11 cellular contexts compared by ENCODE assay signal in the genomic region with DNA sequence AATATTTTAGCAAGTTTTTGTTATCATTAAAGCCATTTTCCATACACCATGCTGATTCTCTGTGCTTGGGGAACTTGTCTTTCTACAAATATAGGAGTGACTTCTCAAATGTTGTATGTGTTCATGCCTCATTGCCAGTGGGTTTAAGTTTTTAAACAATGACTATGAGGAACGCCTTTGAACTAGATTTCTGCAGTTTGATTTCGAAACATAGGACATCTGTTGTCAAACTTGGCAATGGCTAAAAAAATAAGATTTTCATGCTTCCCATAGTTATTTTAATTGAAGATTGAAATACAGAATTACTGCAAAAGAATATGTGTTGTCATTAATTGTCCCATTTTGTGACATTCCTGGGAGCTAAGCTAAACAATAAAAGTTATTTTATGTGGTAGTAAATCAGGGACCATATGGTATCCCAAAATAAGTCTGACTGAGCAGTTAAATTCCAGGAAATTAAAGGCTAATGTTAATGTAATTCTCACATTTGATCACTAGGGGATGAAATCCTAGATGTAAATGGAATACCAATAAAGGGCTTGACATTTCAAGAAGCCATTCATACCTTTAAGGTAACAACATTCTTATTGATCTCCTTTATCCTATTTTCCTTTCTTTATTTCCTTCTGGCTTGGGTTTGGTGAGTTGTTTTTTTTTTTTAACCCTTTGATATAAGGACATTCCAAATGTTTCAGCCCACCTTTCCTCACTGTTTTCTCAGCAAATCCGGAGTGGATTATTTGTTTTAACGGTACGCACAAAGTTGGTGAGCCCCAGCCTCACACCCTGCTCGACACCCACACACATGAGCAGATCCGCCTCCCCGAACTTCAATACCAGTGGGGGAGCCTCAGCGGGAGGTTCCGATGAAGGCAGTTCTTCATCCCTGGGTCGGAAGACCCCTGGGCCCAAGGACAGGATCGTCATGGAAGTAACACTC.
DNase-seq lines count a peak whose midpoint lies in the region; ATAC-seq and TF ChIP-seq lines count a peak whose summit lies in the region.
"Had no signal": no experiment of that assay in that cellular context is flagged by ENCODE, and none has a peak within 500 bp of the region (broad histone marks: within the 10 kb centered on the region; RNA-seq: fewer than 3 reads in every experiment).

No MANE protein-coding gene starts in this region.

- POLR2A ChIA-PET in AG04450 (lab: Yijun Ruan, JAX), result no interaction called here

- no peak overlapping the region for H3K27ac ChIP-seq in AG04450 (ENCODE audit: low read depth, low read length)
- H3K27ac ChIP-seq: spleen had no signal

- CTCF ChIA-PET in AG04450 (lab: Charles Lee), result interaction anchor here (0.8 to 2.9 kb wide), 3 partner anchors 13 to 19 kb away, joined by 4 to 10 read pairs (median 4); no protein-coding TSS in a partner anchor

- no peaks in the 10 kb centered on the region for H3K9me3 ChIP-seq in AG04450 (ENCODE audit: control insufficient read depth, insufficient read depth, low read length)
- H3K9me3 ChIP-seq: spleen had no signal

- no peak for DNase-seq in AG04450 (ENCODE audit: low read depth, low spot score)
- no peak for DNase-seq in GM12865 (ENCODE audit: low read depth)
- peak; percentile 35 for DNase-seq in RKO (ENCODE audit: low spot score)
- DNase-seq in foreskin fibroblast, result peak; percentile 30 to 68
- no peak for DNase-seq in activated effector memory CD4-positive, alpha-beta T cell treated with anti-CD3 and anti-CD28 coated beads, Interleukin-2, amount 50 U/mL, for 16 hours
- DNase-seq in NCI-H345 treated with DMSO at 0.1 percent for 48 hours (lab: John Stamatoyannopoulos, UW; ENCODE audit: unreplicated experiment), result no peak
- DNase-seq: DMS79, spleen had no signal

- ATAC-seq in HG02981 (IDR thresholded peaks at IDR 0.05; ENCODE audit: unreplicated experiment) (no peak), HG03135 (IDR thresholded peaks at IDR 0.05; ENCODE audit: unreplicated experiment) (no peak)
- ATAC-seq: stimulated activated effector memory CD8-positive, alpha-beta T cell treated with anti-CD3 and anti-CD28 coated beads, Interleukin-12 subunit alpha, Interleukin-12 subunit beta, amount 100 ng/mL, for 72 hours had no signal

- no peak overlapping the region for H3K4me3 ChIP-seq in AG04450 (ENCODE audit: low read depth, low read length)
- no peak overlapping the region for H3K4me3 ChIP-seq in GM12865 (ENCODE audit: low read depth, low read length)
- H3K4me3 ChIP-seq in foreskin fibroblast (ENCODE audit: low read depth in 1 of 2, low read length in 2 of 2), result no peak overlapping the region
- H3K4me3 ChIP-seq: spleen had no signal

- TF ChIP-seq CTCF in AG04450 (IDR thresholded peaks at IDR 0.05; ENCODE audit: low read depth, low read length), result peak; percentile 29; the same call in 1 of the 2 replicates
- TF ChIP-seq CTCF in GM12865 (IDR thresholded peaks at IDR 0.05; ENCODE audit: insufficient read depth, low read depth, low read length, missing control alignments), result peak; percentile 9
- TF ChIP-seq CTCF in foreskin fibroblast (IDR thresholded peaks at IDR 0.05; ENCODE audit: low read depth, low read length), result peak; percentile 5

- H3K27me3 ChIP-seq in AG04450 (ENCODE audit: control insufficient read depth, insufficient read depth, low read length), result peaks cover 12% of the 10 kb centered on the region
- H3K27me3 ChIP-seq: spleen had no signal

Comparison
In these comparisons a context has a peak if more than half of its experiments do, and no peak if none do; other contexts are left out.
1. DNase-seq: peak in RKO (single experiment) and foreskin fibroblast (2 of 2); none in AG04450 (single experiment), GM12865 (single experiment), activated effector memory CD4-positive, alpha-beta T cell treated with anti-CD3 and anti-CD28 coated beads, Interleukin-2, amount 50 U/mL, for 16 hours (single experiment) and NCI-H345 treated with DMSO at 0.1 percent for 48 hours (single experiment).
2. Peak in every context shown above with its lines, with median percentiles within 50 percentile points of each other: CTCF ChIP-seq.